Comparison of ENCODE assay signal across 8 cellular contexts in the genomic region with DNA sequence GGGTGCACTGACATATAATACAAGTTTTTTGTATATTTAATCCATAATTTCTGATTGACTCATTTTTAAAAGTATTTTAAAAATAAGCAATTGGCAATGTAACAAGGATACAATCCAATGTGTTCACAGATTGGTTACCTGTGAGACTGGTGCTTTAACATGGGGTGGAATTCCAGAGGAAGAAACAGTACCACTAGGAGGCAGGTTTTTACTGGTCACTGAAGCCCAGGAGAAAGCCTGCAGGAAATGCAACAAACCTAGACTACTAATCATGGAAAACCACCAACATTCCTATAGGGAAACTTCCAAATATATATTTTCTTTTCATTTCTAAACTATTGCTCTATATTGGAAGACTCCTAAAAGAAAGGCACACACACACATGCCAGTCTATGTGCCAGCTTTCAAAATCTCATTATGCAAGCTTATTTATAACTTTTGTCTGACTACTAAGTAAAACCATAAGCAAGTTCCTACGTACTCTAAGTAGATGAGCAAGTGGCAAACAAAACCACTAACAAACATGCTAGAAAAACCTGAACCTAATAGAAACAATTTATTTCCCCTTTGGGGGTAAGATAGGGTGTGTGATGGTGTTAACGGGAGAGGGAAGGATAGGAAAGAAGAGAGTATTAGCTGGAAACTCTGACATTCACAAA. TPM values are rescaled to one million over a fixed set of nuclear protein-coding genes. Genes with fewer than 3 reads are reported as not detected.
DNase-seq lines count a peak whose midpoint lies in the region; ATAC-seq, FAIRE-seq and TF ChIP-seq lines count a peak whose summit lies in the region.

No MANE protein-coding gene starts in this region.

- no peak for TF ChIP-seq POLR2A in K562 (conservative IDR thresholded peaks at IDR 0.05)

- peak overlapping the region; percentile 78 for H3K27ac Mint-ChIP-seq in CD4-positive, alpha-beta T cell

- POLR2A ChIA-PET in CD4-positive, alpha-beta T cell (lab: Charles Lee), result interaction anchor here (1.9 to 3.2 kb wide), 3 partner anchors 18 to 70 kb away, joined by 7 to 24 read pairs (median 15); partner anchors contain the start of gene USO1
- POLR2A ChIA-PET in HEK293T (lab: Yijun Ruan, JAX), result interaction anchor here (1.5 kb wide), 1 partner anchor 70 kb away, joined by 7 read pairs; the partner anchor contains the start of gene USO1
- POLR2A ChIA-PET in K562 (lab: Yijun Ruan, JAX), result interaction anchor here (0.7 to 1.3 kb wide), 3 partner anchors 10 to 70 kb away, joined by 3 to 6 read pairs (median 3); partner anchors contain the start of gene USO1

- no peak overlapping the region for H3K4me3 Mint-ChIP-seq in CD4-positive, alpha-beta T cell

- H3K4me3 ChIP-seq in K562, result no peak overlapping the region
- no peak overlapping the region for H3K4me3 ChIP-seq in lower lobe of right lung

- BruUV-seq in K562 (replicated peaks; lab: Mats Ljungman, UMichigan), result no TSS peak

- H3K4me1 ChIP-seq in K562 (replicated peaks in 1 of 2; ENCODE audit: control insufficient read depth in 2 of 2, insufficient read depth in 2 of 2, low read length in 2 of 2) (no peaks in the 10 kb centered on the region), lower lobe of right lung (peaks cover 17% of the 10 kb centered on the region)

- H3K27me3 Mint-ChIP-seq in CD4-positive, alpha-beta T cell, result no peaks in the 10 kb centered on the region

- no peak for DNase-seq in CD4-positive, alpha-beta T cell
- DNase-seq in HEK293T (ENCODE audit: extremely low spot score), result peak; percentile 25
- peak in 1 of 4 experiments; percentile 21 for DNase-seq in K562 (ENCODE audit: extremely low read depth in 1 of 4, low spot score in 3 of 4)
- DNase-seq in lower lobe of right lung, result no peak
- DNase-seq in NCI-H2196 (lab: John Stamatoyannopoulos, UW; ENCODE audit: unreplicated experiment), result no peak
- DNase-seq in HTR-8/SVneo (ENCODE audit: insufficient read length, low spot score), result no peak

- peaks cover 53% of the 10 kb centered on the region for H3K4me1 Mint-ChIP-seq in CD4-positive, alpha-beta T cell (ENCODE audit: low read depth)

- FAIRE-seq in K562 (lab: Jason Lieb, UNC) (no peak), HTR-8/SVneo (lab: Jason Lieb, UNC) (no peak)

- no peaks in the 10 kb centered on the region for H3K9me3 ChIP-seq in CD4-positive, alpha-beta T cell (ENCODE audit: control insufficient read depth, low read length)
- H3K9me3 ChIP-seq in K562 (replicated peaks; ENCODE audit: control insufficient read depth, insufficient read depth, low read depth, low read length), result no peaks in the 10 kb centered on the region
- no peaks in the 10 kb centered on the region for H3K9me3 ChIP-seq in lower lobe of right lung

- intact Hi-C loops in CD4-positive, alpha-beta T cell (cut with DNase I, micrococcal nuclease), result loop anchor here (1.0 to 5.0 kb wide), 2 partner anchors 19 to 53 kb away; partner anchors contain the start of gene G3BP2 (in 1 of the 2)
- intact Hi-C loops in K562 (cut with micrococcal nuclease), result loop anchor here (1.0 kb wide), 1 partner anchor 194 kb away; no protein-coding TSS in a partner anchor
- intact Hi-C loops in lower lobe of right lung (cut with DNase I), result no loop called here

- H3K27ac ChIP-seq in CD4-positive, alpha-beta T cell (ENCODE audit: low read depth, low read length), result peak overlapping the region; percentile 9
- H3K27ac ChIP-seq in K562 (ENCODE audit: extremely low read depth, low read depth, low read length) (no peak overlapping the region), lower lobe of right lung (no peak overlapping the region)

- whole genome bisulfite sequencing in K562 (ENCODE audit: insufficient coverage, low coverage, missing lambda C conversion rate), result 88% methylated on average over 2 of the region's 2 CpGs

- H3K4me2 ChIP-seq in K562 (ENCODE audit: insufficient read depth, low read length), result no peak overlapping the region

- CTCF ChIA-PET in CD4-positive, alpha-beta T cell (lab: Charles Lee), result interaction anchor here (1.2 to 3.6 kb wide), 4 partner anchors 11 to 70 kb away, joined by 4 to 16 read pairs (median 4); partner anchors contain the start of genes CDKL2 and USO1
- CTCF ChIA-PET in HEK293T (lab: Yijun Ruan, JAX) (no interaction called here), K562 (lab: Yijun Ruan, JAX; ENCODE audit: low intra/inter-chr PET ratio) (no interaction called here)

- no peak overlapping the region for H3K9ac ChIP-seq in K562 (ENCODE audit: insufficient read depth in 1 of 2, low read depth in 2 of 2, low read length in 2 of 2)

- TF ChIP-seq RAD21 in K562 (CRISPR knock-in tag; conservative IDR thresholded peaks at IDR 0.05 in 1 of 2, IDR thresholded peaks at IDR 0.05 in 1 of 2), result peak in 1 of 2 experiments; percentile 58; a peak in 2 of 4 replicates

- H3K36me3 ChIP-seq in K562 (ENCODE audit: control insufficient read depth, insufficient read depth, low read length) (peaks cover 90% of the 10 kb centered on the region), lower lobe of right lung (peaks cover 91% of the 10 kb centered on the region)

- peaks cover 5% of the 10 kb centered on the region; the same call in 1 of the 2 replicates for H4K20me1 ChIP-seq in K562 (replicated peaks; ENCODE audit: control insufficient read depth, insufficient read depth, low read length)

- no peak overlapping the region for H2AFZ ChIP-seq in K562 (ENCODE audit: low read depth, low read length)

- no peaks in the 10 kb centered on the region for H3K9me1 ChIP-seq in K562 (ENCODE audit: control insufficient read depth, insufficient read depth, low read length)

- H3K36me3 Mint-ChIP-seq in CD4-positive, alpha-beta T cell (ENCODE audit: low read depth), result peaks cover 97% of the 10 kb centered on the region

- TF ChIP-seq CTCF in CD4-positive, alpha-beta T cell (IDR thresholded peaks at IDR 0.05), result peak; percentile 29
- TF ChIP-seq CTCF in K562 (IDR thresholded peaks at IDR 0.05 in 2 of 3, conservative IDR thresholded peaks at IDR 0.05 in 1 of 3; ENCODE audit: insufficient read depth in 2 of 3, low read depth in 1 of 3, low read length in 3 of 3) (peak; percentile 34 to 61 (median 38); a peak in 4 of 6 replicates), lower lobe of right lung (IDR thresholded peaks at IDR 0.05) (peak; percentile 45)

- no peaks in the 10 kb centered on the region for H3K9me3 Mint-ChIP-seq in CD4-positive, alpha-beta T cell

- TF ChIP-seq EP300 in K562 (IDR thresholded peaks at IDR 0.05; ENCODE audit: low read length), result no peak

- no peak for ATAC-seq in CD4-positive, alpha-beta T cell (ENCODE audit: poor library complexity)
- ATAC-seq in K562, result peak; percentile 71
- peak in 1 of 2 donors; percentile 72 for ATAC-seq in lower lobe of right lung
- ATAC-seq in GM18502 (IDR thresholded peaks at IDR 0.05; ENCODE audit: poor library complexity, unreplicated experiment), result no peak
- no peak for ATAC-seq in HG03025 (IDR thresholded peaks at IDR 0.05; ENCODE audit: low FRiP score, unreplicated experiment)

- H3K27me3 ChIP-seq in CD4-positive, alpha-beta T cell (ENCODE audit: control insufficient read depth, insufficient read depth, low read length), result no peaks in the 10 kb centered on the region
- no peaks in the 10 kb centered on the region for H3K27me3 ChIP-seq in K562 (ENCODE audit: control insufficient read depth in 2 of 2, insufficient read depth in 2 of 2, low read length in 2 of 2)
- no peaks in the 10 kb centered on the region for H3K27me3 ChIP-seq in lower lobe of right lung (ENCODE audit: low read depth)

- in situ Hi-C loops in K562 (cut with MboI), result no loop called here

- peaks cover 38% of the 10 kb centered on the region for H3K79me2 ChIP-seq in K562 (ENCODE audit: control insufficient read depth, insufficient read depth, low read length)

RNA-seq across cellular contexts. Expression of gene G3BP2, which starts 19.2 kb away (rescaled TPM):
- total RNA-seq in CD4-positive, alpha-beta T cell, result 100 to 1,000 TPM; 319 to 322 TPM
- total RNA-seq in K562 (2011; cell fraction: chromatin; rRNA removed; ENCODE audit: low replicate concordance), result 41.8 and 137 TPM in 2 replicates
- total RNA-seq in K562 (2011; cell fraction: nucleolus; rRNA removed), result 22.8 and 31.1 TPM in 2 replicates
- 47.7 and 75.6 TPM in 2 replicates for total RNA-seq in K562 (2011; cell fraction: nucleoplasm; rRNA removed)
- total RNA-seq in K562 (2014; rRNA removed) (84.6 and 88.9 TPM in 2 replicates), K562 (2014; rRNA removed; fragmentation: Illumina TruSeq; extraction: Trizol) (138 and 159 TPM in 2 replicates), K562 (2015; rRNA removed; fragmentation: Illumina TruSeq; extraction: Trizol) (125 and 130 TPM in 2 replicates), K562 (2021) (143 and 160 TPM in 2 replicates), lower lobe of right lung (101 TPM)
- polyA plus RNA-seq in K562 (2011; rRNA removed) (90.9 and 141 TPM in 2 replicates), K562 (2014; fragmentation: Illumina TruSeq; extraction: Trizol) (143 and 222 TPM in 2 replicates), K562 (2014; fragmentation: Nextera tagmentation; extraction: Ambion mirVana) (10 to 100 TPM; 25.2 to 36.2 TPM), K562 (2014; rRNA removed) (83.7 and 90.2 TPM in 2 replicates)
- 28.9 and 47.0 TPM in 2 replicates for polyA plus RNA-seq in K562 (2011; cell fraction: cytosol; rRNA removed)
- polyA plus RNA-seq in K562 (2011; cell fraction: nucleus; rRNA removed), result 23.0 and 34.6 TPM in 2 replicates
- 83.9 and 86.5 TPM in 2 replicates for polyA plus RNA-seq in K562 (2012)
- polyA minus RNA-seq in K562 (2011; rRNA and poly(A)+ RNA removed), result 194 and 199 TPM in 2 replicates
- 44.7 and 78.4 TPM in 2 replicates for polyA minus RNA-seq in K562 (2011; cell fraction: cytosol; rRNA and poly(A)+ RNA removed)
- polyA minus RNA-seq in K562 (2011; cell fraction: nucleus; rRNA and poly(A)+ RNA removed), result 23.4 and 41.5 TPM in 2 replicates

RNA-seq across cellular contexts. Expression of gene CDKL2, which starts 23.6 kb away (rescaled TPM):
- total RNA-seq in CD4-positive, alpha-beta T cell, result under 1 TPM; 0.38 to 0.92 TPM
- total RNA-seq in K562 (2011; cell fraction: chromatin; rRNA removed; ENCODE audit: low replicate concordance), result 0.62 and 1.2 TPM in 2 replicates
- 0.17 TPM in 1 of 2 replicates, not detected in the other for total RNA-seq in K562 (2011; cell fraction: nucleolus; rRNA removed)
- 0.07 TPM in 1 of 2 replicates, not detected in the other for total RNA-seq in K562 (2011; cell fraction: nucleoplasm; rRNA removed)
- total RNA-seq in K562 (2014; rRNA removed), result not detected in 2 replicates
- 0.06 TPM in 1 of 2 replicates, not detected in the other for total RNA-seq in K562 (2014; rRNA removed; fragmentation: Illumina TruSeq; extraction: Trizol)
- 0.04 TPM in 1 of 2 replicates, not detected in the other for total RNA-seq in K562 (2015; rRNA removed; fragmentation: Illumina TruSeq; extraction: Trizol)
- total RNA-seq in K562 (2021), result 0.16 TPM in 1 of 2 replicates, not detected in the other
- 0.05 TPM in 1 of 2 replicates, not detected in the other for polyA plus RNA-seq in K562 (2011; rRNA removed)
- 0.01 TPM in 1 of 2 replicates, not detected in the other for polyA plus RNA-seq in K562 (2011; cell fraction: cytosol; rRNA removed)
- not detected in 2 replicates for polyA plus RNA-seq in K562 (2011; cell fraction: nucleus; rRNA removed)
- 0.05 TPM in 1 of 2 replicates, not detected in the other for polyA plus RNA-seq in K562 (2012)
- polyA plus RNA-seq in K562 (2014; fragmentation: Illumina TruSeq; extraction: Trizol), result not detected in 2 replicates
- polyA plus RNA-seq in K562 (2014; fragmentation: Nextera tagmentation; extraction: Ambion mirVana), result under 1 TPM in 1 of 2 experiments, not detected in 1; 0.01 TPM
- 0.03 TPM in 1 of 2 replicates, not detected in the other for polyA plus RNA-seq in K562 (2014; rRNA removed)
- polyA minus RNA-seq in K562 (2011; rRNA and poly(A)+ RNA removed), result not detected in 2 replicates
- not detected in 2 replicates for polyA minus RNA-seq in K562 (2011; cell fraction: cytosol; rRNA and poly(A)+ RNA removed)
- polyA minus RNA-seq in K562 (2011; cell fraction: nucleus; rRNA and poly(A)+ RNA removed), result not detected in 2 replicates
- 20.9 TPM for total RNA-seq in lower lobe of right lung
